ENCODE assay signal across 8 cellular contexts in genomic region chr1:26695417-26696190, GRCh38. TPM values are rescaled to one million over a fixed set of nuclear protein-coding genes. Genes with fewer than 3 reads are reported as not detected.
A peak's percentile ranks its signal among the peaks of the same experiment; 100 is the strongest.
DNase-seq lines count a peak whose midpoint lies in the region; ATAC-seq and TF ChIP-seq lines count a peak whose summit lies in the region.

ARID1A (plus strand) TSS chr1:26696015; CDS start chr1:26696404, 389 bp downstream.

- no peaks in the 10 kb centered on the region; the same call in 1 of the 2 replicates for H3K36me3 ChIP-seq in HAP-1 (replicated peaks)
- H3K36me3 ChIP-seq in MM.1S (replicated peaks; ENCODE audit: insufficient read depth, low read length): no peaks in the 10 kb centered on the region

- no peaks in the 10 kb centered on the region for H3K9me2 ChIP-seq in MM.1S (replicated peaks; ENCODE audit: insufficient read depth, low read length)

- H3K27me3 Mint-ChIP-seq in natural killer cell treated with Interleukin-12 subunit alpha and Interleukin-12 subunit beta and Interleukin-15 and Interleukin-18, amount 100 ng/mL, for 72 hours: no peaks in the 10 kb centered on the region

- H3K27ac Mint-ChIP-seq in natural killer cell treated with Interleukin-12 subunit alpha and Interleukin-12 subunit beta and Interleukin-15 and Interleukin-18, amount 100 ng/mL, for 72 hours: peak within 1 kb of the TSS; percentile 91 to 93

- H3K4me1 ChIP-seq in HAP-1 (peaks cover 47% of the 10 kb centered on the region), MM.1S (ENCODE audit: low read length) (peaks cover 29% of the 10 kb centered on the region)

- in situ Hi-C loops in HAP-1 (cut with MboI; ENCODE audit: low sequenced_read_pairs): no loop called here

- H2AFZ ChIP-seq in MM.1S (ENCODE audit: low read length): peak within 1 kb of the TSS; percentile 89

- peak within 1 kb of the TSS; percentile 98 for H3K4me3 Mint-ChIP-seq in natural killer cell treated with Interleukin-12 subunit alpha and Interleukin-12 subunit beta and Interleukin-15 and Interleukin-18, amount 100 ng/mL, for 72 hours

- H4K20me1 ChIP-seq in MM.1S (ENCODE audit: insufficient read depth, low read length): no peaks in the 10 kb centered on the region

- H3K9me3 ChIP-seq in HAP-1 (no peaks in the 10 kb centered on the region), MM.1S (replicated peaks; ENCODE audit: insufficient read depth, low read length) (no peaks in the 10 kb centered on the region)

- H3K4me2 ChIP-seq in MM.1S (ENCODE audit: low read depth, low read length): peak within 1 kb of the TSS; percentile 89

- H3K9ac ChIP-seq in MM.1S (ENCODE audit: low read length): peak within 1 kb of the TSS; percentile 91

- H3K36me3 Mint-ChIP-seq in natural killer cell treated with Interleukin-12 subunit alpha and Interleukin-12 subunit beta and Interleukin-15 and Interleukin-18, amount 100 ng/mL, for 72 hours: no peaks in the 10 kb centered on the region

- H3F3A ChIP-seq in MM.1S (ENCODE audit: insufficient read depth, low read length): peaks cover 63% of the 10 kb centered on the region

- ATAC-seq in natural killer cell treated with Interleukin-12 subunit alpha and Interleukin-12 subunit beta and Interleukin-15 and Interleukin-18, amount 100 ng/mL, for 72 hours: peak; percentile 77 to 85

- no peaks in the 10 kb centered on the region for H3K9me3 Mint-ChIP-seq in natural killer cell treated with Interleukin-12 subunit alpha and Interleukin-12 subunit beta and Interleukin-15 and Interleukin-18, amount 100 ng/mL, for 72 hours

- no peak; the same call in 1 of the 2 replicates for TF ChIP-seq CTCF in MM.1S (IDR thresholded peaks at IDR 0.05; ENCODE audit: low read length)
- no peak for TF ChIP-seq CTCF in fibroblast of pulmonary artery (IDR thresholded peaks at IDR 0.05; ENCODE audit: low read length, missing control alignments)

- peak within 1 kb of the TSS; percentile 56 for H3K4me3 ChIP-seq in HAP-1
- peak within 1 kb of the TSS; percentile 90 for H3K4me3 ChIP-seq in MM.1S (ENCODE audit: low read length)
- H3K4me3 ChIP-seq in fibroblast of pulmonary artery (replicated peaks; ENCODE audit: low read depth, low read length): peak within 1 kb of the TSS; percentile 74

- H3K79me2 ChIP-seq in MM.1S (ENCODE audit: low read length): peaks cover 63% of the 10 kb centered on the region

- H3K27ac ChIP-seq in MM.1S (ENCODE audit: low read length): peak within 1 kb of the TSS; percentile 91; the same call in 1 of the 2 replicates

- DNase-seq in EH (ENCODE audit: low read depth) (peak; percentile 97), HAP-1 (ENCODE audit: low spot score in 2 of 2) (peak; percentile 90 to 96), MM.1S (peak; percentile 93), SIG-M5 (lab: John Stamatoyannopoulos, UW) (peak; percentile 51), fibroblast of pulmonary artery (ENCODE audit: low read depth) (peak; percentile 98)
- DNase-seq in activated effector memory CD4-positive, alpha-beta T cell treated with anti-CD3 and anti-CD28 coated beads, Interleukin-2, amount 50 U/mL, for 16 hours: peak; percentile 98
- DNase-seq in natural killer cell treated with Interleukin-12 subunit alpha and Interleukin-12 subunit beta and Interleukin-15 and Interleukin-18, amount 100 ng/mL, for 72 hours (ENCODE audit: low spot score): peak; percentile 93
- DNase-seq in stimulated activated naive CD4-positive, alpha-beta T cell (lab: John Stamatoyannopoulos, UW): peak; percentile 90 to 96 (median 96)

- H3K27me3 ChIP-seq in HAP-1 (ENCODE audit: low read depth): no peaks in the 10 kb centered on the region
- H3K27me3 ChIP-seq in MM.1S (replicated peaks; ENCODE audit: insufficient read depth, low read length): no peaks in the 10 kb centered on the region

- peaks cover 31 to 33% of the 10 kb centered on the region in 2 donors for H3K4me1 Mint-ChIP-seq in natural killer cell treated with Interleukin-12 subunit alpha and Interleukin-12 subunit beta and Interleukin-15 and Interleukin-18, amount 100 ng/mL, for 72 hours (ENCODE audit: low read depth in 2 of 2)

RNA-seq across cellular contexts. Expression of gene ARID1A, which starts in this region (rescaled TPM):
- 100 to 1,000 TPM; 132 to 196 TPM for total RNA-seq in natural killer cell treated with Interleukin-12 subunit alpha and Interleukin-12 subunit beta and Interleukin-15 and Interleukin-18, amount 100 ng/mL, for 72 hours

Comparison
In these comparisons a context has a peak if more than half of its experiments do, and no peak if none do; other contexts are left out.
1. Peak in every context shown above with its lines: DNase-seq, ATAC-seq, H3K4me3 ChIP-seq and H3K27ac ChIP-seq.